In genomic region chr12:89344043-89344861, GRCh38 we compare ENCODE assay signal across 15 cellular contexts. TPM values are rescaled to one million over a fixed set of nuclear protein-coding genes. Genes with fewer than 3 reads are reported as not detected.
A peak's percentile ranks its signal among the peaks of the same experiment; 100 is the strongest.
DNase-seq lines count a peak whose midpoint lies in the region; TF ChIP-seq lines count a peak whose summit lies in the region.
"Had no signal": no experiment of that assay in that cellular context is flagged by ENCODE, and none has a peak within 500 bp of the region (broad histone marks: within the 10 kb centered on the region; RNA-seq: fewer than 3 reads in every experiment).

No MANE protein-coding gene starts in this region.

- peaks cover 62% of the 10 kb centered on the region for H3K4me1 Mint-ChIP-seq in dendritic cell treated with granulocyte-macrophage colony-stimulating factor and Interleukin-4, amounts not matched to agents 40 ng/mL and 50 ng/mL, for 4 days (ENCODE audit: low read depth)
- peaks cover 71% of the 10 kb centered on the region for H3K4me1 Mint-ChIP-seq in neural progenitor cell

- H3K9me3 Mint-ChIP-seq in dendritic cell treated with granulocyte-macrophage colony-stimulating factor and Interleukin-4, amounts not matched to agents 40 ng/mL and 50 ng/mL, for 4 days, result no peaks in the 10 kb centered on the region
- H3K9me3 Mint-ChIP-seq in neural progenitor cell, result peaks cover 9% of the 10 kb centered on the region
- H3K9me3 Mint-ChIP-seq: activated naive CD4-positive, alpha-beta T cell treated with anti-CD3 and anti-CD28 coated beads, Interleukin-2, amount 10 ng/mL, durations not matched to agents 7 days and 5 days had no signal

- H3K4me1 ChIP-seq in neural progenitor cell (peaks cover 55% of the 10 kb centered on the region), BE2C (peaks cover 7% of the 10 kb centered on the region)

- H3K9ac ChIP-seq in neural progenitor cell, result no peak overlapping the region

- no peaks in the 10 kb centered on the region for H3K36me3 ChIP-seq in neural progenitor cell
- H3K36me3 ChIP-seq in BE2C, result no peaks in the 10 kb centered on the region

- H3K27ac Mint-ChIP-seq in dendritic cell treated with granulocyte-macrophage colony-stimulating factor and Interleukin-4, amounts not matched to agents 40 ng/mL and 50 ng/mL, for 4 days, result peak overlapping the region; percentile 17
- H3K27ac Mint-ChIP-seq in neural progenitor cell, result peak overlapping the region; percentile 24
- H3K27ac Mint-ChIP-seq: activated naive CD4-positive, alpha-beta T cell treated with anti-CD3 and anti-CD28 coated beads, Interleukin-2, amount 10 ng/mL, durations not matched to agents 7 days and 5 days had no signal

- H3F3A ChIP-seq in neural progenitor cell (ENCODE audit: low read depth), result peaks cover 37% of the 10 kb centered on the region

- H3K4me3 Mint-ChIP-seq in dendritic cell treated with granulocyte-macrophage colony-stimulating factor and Interleukin-4, amounts not matched to agents 40 ng/mL and 50 ng/mL, for 4 days, result no peak overlapping the region
- no peak overlapping the region for H3K4me3 Mint-ChIP-seq in neural progenitor cell
- H3K4me3 Mint-ChIP-seq: activated naive CD4-positive, alpha-beta T cell treated with anti-CD3 and anti-CD28 coated beads, Interleukin-2, amount 10 ng/mL, durations not matched to agents 7 days and 5 days had no signal

- DNase-seq in CD1c-positive myeloid dendritic cell (ENCODE audit: extremely low spot score), result peak; percentile 16
- DNase-seq in HL-60 (ENCODE audit: low read depth in 1 of 2, low spot score in 1 of 2), result no peak
- DNase-seq in neural progenitor cell (ENCODE audit: low spot score), result no peak
- DNase-seq in hypothalamus (lab: John Stamatoyannopoulos, UW), result no peak
- no peak for DNase-seq in NCI-H1105 (lab: John Stamatoyannopoulos, UW)
- DNase-seq in BE2C, result no peak
- DNase-seq: activated CD4-positive, alpha-beta T cell treated with anti-CD3 and anti-CD28 coated beads for 4 hours; activated CD8-positive, alpha-beta memory T cell treated with anti-CD3 and anti-CD28 coated beads, Interleukin-2, amount 50 U/mL, for 48 hours; activated naive CD4-positive, alpha-beta T cell treated with anti-CD3 and anti-CD28 coated beads, Interleukin-2, amount 10 ng/mL, durations not matched to agents 7 days and 5 days; brain microvascular endothelial cell; glutamatergic neuron; SHP77; stimulated activated CD4-positive, alpha-beta T cell treated with anti-CD3 and anti-CD28 coated beads, Interleukin-2, amount 100 ng/mL, for 48 hours; T-helper 9 cell had no signal

- H2AFZ ChIP-seq in neural progenitor cell (replicated peaks), result no peak overlapping the region

- H3K27ac ChIP-seq in HL-60 (replicated peaks) (peak overlapping the region; percentile 93), neural progenitor cell (no peak overlapping the region)
- H3K27ac ChIP-seq: brain microvascular endothelial cell had no signal

- H3K4me3 ChIP-seq in HL-60 (replicated peaks; ENCODE audit: insufficient read depth, low read length) (no peak overlapping the region), neural progenitor cell (no peak overlapping the region), BE2C (ENCODE audit: low read depth, low read length) (no peak overlapping the region)

- intact Hi-C loops in dendritic cell treated with granulocyte-macrophage colony-stimulating factor and Interleukin-4, amounts not matched to agents 40 ng/mL and 50 ng/mL, for 4 days (cut with micrococcal nuclease), result no loop called here

- H4K20me1 ChIP-seq in neural progenitor cell (ENCODE audit: low read depth), result peaks cover 26% of the 10 kb centered on the region

- H3K9me3 ChIP-seq in neural progenitor cell (ENCODE audit: low read depth), result no peaks in the 10 kb centered on the region
- H3K9me3 ChIP-seq in BE2C, result no peaks in the 10 kb centered on the region

- peaks cover 10% of the 10 kb centered on the region for H3K36me3 Mint-ChIP-seq in dendritic cell treated with granulocyte-macrophage colony-stimulating factor and Interleukin-4, amounts not matched to agents 40 ng/mL and 50 ng/mL, for 4 days (ENCODE audit: low read depth)
- peaks cover 20% of the 10 kb centered on the region for H3K36me3 Mint-ChIP-seq in neural progenitor cell

- TF ChIP-seq CTCF in HL-60 (IDR thresholded peaks at IDR 0.05; ENCODE audit: insufficient read depth, low read length) (no peak), neural progenitor cell (IDR thresholded peaks at IDR 0.05) (no peak), BE2C (IDR thresholded peaks at IDR 0.05; ENCODE audit: low read depth, low read length) (no peak)

- peaks cover 7% of the 10 kb centered on the region for H3K27me3 Mint-ChIP-seq in dendritic cell treated with granulocyte-macrophage colony-stimulating factor and Interleukin-4, amounts not matched to agents 40 ng/mL and 50 ng/mL, for 4 days
- no peaks in the 10 kb centered on the region for H3K27me3 Mint-ChIP-seq in neural progenitor cell (ENCODE audit: insufficient read depth, low read depth)

- H3K27me3 ChIP-seq in HL-60 (ENCODE audit: insufficient read depth, poor library complexity, severe bottlenecking) (no peaks in the 10 kb centered on the region), neural progenitor cell (peaks cover 27% of the 10 kb centered on the region), BE2C (no peaks in the 10 kb centered on the region)
- H3K27me3 ChIP-seq: brain microvascular endothelial cell had no signal

- H3K4me2 ChIP-seq in neural progenitor cell, result no peak overlapping the region

- peaks cover 10% of the 10 kb centered on the region for H3K79me2 ChIP-seq in neural progenitor cell (ENCODE audit: low read depth)

RNA-seq across cellular contexts. Expression of gene DUSP6, which starts 8.0 kb away (rescaled TPM):
- total RNA-seq in neural progenitor cell (ENCODE audit: low replicate concordance), result 12.5 and 23.6 TPM in 2 replicates
- 14.1 TPM for polyA plus RNA-seq in BE2C (2012; ENCODE audit: insufficient read depth, insufficient read length, low read depth)
